Comparison of ENCODE assay signal across 10 cellular contexts in the genomic region with DNA sequence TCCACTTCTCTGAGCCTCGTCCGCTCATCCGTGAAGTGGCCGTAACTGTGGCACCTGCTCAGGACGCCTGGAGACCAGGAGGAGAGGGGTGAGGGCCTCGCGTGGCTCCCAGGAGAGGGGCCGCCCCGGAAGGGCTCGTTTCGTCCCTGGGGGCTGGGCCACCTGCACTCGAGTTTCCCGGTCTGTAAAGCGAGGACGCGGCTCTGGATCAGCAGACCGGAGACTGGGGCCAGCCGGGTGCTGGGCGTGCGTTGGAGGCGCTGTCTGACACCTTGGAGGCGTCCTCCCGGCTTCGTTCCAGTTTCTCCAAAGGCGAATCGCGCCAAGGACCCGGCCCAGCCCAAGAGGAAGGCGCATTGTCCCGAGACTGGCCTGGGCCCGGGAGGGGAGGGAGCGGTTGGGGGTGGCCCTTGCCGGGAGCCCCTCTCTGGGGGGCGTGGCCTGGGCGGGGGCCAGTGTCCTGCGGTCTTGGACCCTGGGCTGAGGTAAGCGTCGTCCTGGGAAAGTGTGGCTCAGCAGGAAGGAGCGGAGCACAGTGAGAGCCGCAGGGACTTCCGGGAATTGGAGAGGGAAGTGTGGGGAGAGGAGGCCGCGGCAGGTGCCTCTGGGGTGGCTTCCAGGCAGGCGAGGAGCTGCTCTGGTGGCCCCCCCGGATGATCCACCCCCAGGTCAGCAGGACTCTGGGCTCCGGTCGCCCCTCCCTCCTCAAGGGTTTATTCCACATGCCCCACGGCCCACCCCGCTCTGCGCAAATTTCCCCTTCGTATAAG.
DNase-seq lines count a peak whose midpoint lies in the region; ATAC-seq and TF ChIP-seq lines count a peak whose summit lies in the region.
"Had no signal": no experiment of that assay in that cellular context is flagged by ENCODE, and none has a peak within 500 bp of the region (broad histone marks: within the 10 kb centered on the region; RNA-seq: fewer than 3 reads in every experiment).

No MANE protein-coding gene starts in this region.

- POLR2A ChIA-PET in PC-9 (lab: Charles Lee; ENCODE audit: unreplicated experiment) = no interaction called here

- no peaks in the 10 kb centered on the region for H3K36me3 ChIP-seq in mucosa of rectum (ENCODE audit: control insufficient read depth in 2 of 2, insufficient read depth in 2 of 2, low read length in 2 of 2)
- no peaks in the 10 kb centered on the region for H3K36me3 ChIP-seq in urinary bladder (ENCODE audit: insufficient read depth)
- H3K36me3 ChIP-seq in PC-9 (ENCODE audit: low read depth) = no peaks in the 10 kb centered on the region
- H3K36me3 ChIP-seq: adrenal gland had no signal

- peaks cover 0 to 2% of the 10 kb centered on the region in 2 donors for H3K9me3 ChIP-seq in mucosa of rectum (ENCODE audit: control insufficient read depth in 2 of 2, low read length in 2 of 2)
- peaks cover 9% of the 10 kb centered on the region for H3K9me3 ChIP-seq in PC-9 (ENCODE audit: insufficient read depth, low read depth)
- H3K9me3 ChIP-seq: adrenal gland had no signal

- H4K20me1 ChIP-seq in PC-9 (ENCODE audit: insufficient read depth) = no peaks in the 10 kb centered on the region

- H3K4me1 ChIP-seq in mucosa of rectum (ENCODE audit: control insufficient read depth in 2 of 2, insufficient read depth in 2 of 2, low read length in 2 of 2) = peaks cover 7 to 8% of the 10 kb centered on the region in 2 donors
- H3K4me1 ChIP-seq in urinary bladder (ENCODE audit: insufficient read depth) = no peaks in the 10 kb centered on the region
- H3K4me1 ChIP-seq in PC-9 (replicated peaks; ENCODE audit: insufficient read depth) = no peaks in the 10 kb centered on the region
- H3K4me1 ChIP-seq: adrenal gland had no signal

- intact Hi-C loops in PC-9 (cut with micrococcal nuclease; ENCODE audit: unreplicated experiment) = no loop called here

- no peaks in the 10 kb centered on the region for H3K9me2 ChIP-seq in PC-9 (ENCODE audit: insufficient read depth)

- 24% methylated on average over 51 of the region's 51 CpGs for WGBS in urinary bladder

- H3K27me3 ChIP-seq in mucosa of rectum (ENCODE audit: control insufficient read depth in 2 of 2, insufficient read depth in 2 of 2, low read length in 2 of 2) = no peaks in the 10 kb centered on the region
- peaks cover 95% of the 10 kb centered on the region for H3K27me3 ChIP-seq in PC-9 (ENCODE audit: insufficient read depth, low read depth)

- H3K79me2 ChIP-seq in PC-9 (ENCODE audit: low read depth) = no peaks in the 10 kb centered on the region

- peak overlapping the region in 1 of 2 donors; percentile 41 for H3K9ac ChIP-seq in mucosa of rectum (ENCODE audit: low read depth in 1 of 2, low read length in 2 of 2)

- ATAC-seq in GM21381 (IDR thresholded peaks at IDR 0.05; ENCODE audit: unreplicated experiment) = no peak

- TF ChIP-seq CTCF in PC-9 (conservative IDR thresholded peaks at IDR 0.05) = no peak

- H3K27ac ChIP-seq in mucosa of rectum (ENCODE audit: low read depth in 2 of 2, low read length in 2 of 2) = peak overlapping the region in 1 of 2 donors; percentile 56
- H3K27ac ChIP-seq in urinary bladder (ENCODE audit: low read depth) = no peak overlapping the region
- no peak overlapping the region for H3K27ac ChIP-seq in PC-9
- H3K27ac ChIP-seq: adrenal gland had no signal

- H3K4me3 ChIP-seq in mucosa of rectum (ENCODE audit: low read length in 2 of 2) (peak overlapping the region; percentile 22 to 50), urinary bladder (ENCODE audit: low read depth, low read length) (peak overlapping the region; percentile 38), PC-9 (no peak overlapping the region)

- CTCF ChIA-PET in PC-9 (lab: Charles Lee) = no interaction called here

- no peaks in the 10 kb centered on the region for H3F3A ChIP-seq in PC-9 (ENCODE audit: insufficient read depth, low read depth)

- no peak overlapping the region for H2AFZ ChIP-seq in PC-9

- H3K4me2 ChIP-seq in PC-9 = no peak overlapping the region

- peak; percentile 3 for DNase-seq in activated naive CD4-positive, alpha-beta T cell treated with Interleukin-2 at 50 U/mL for 16 hours
- no peak for DNase-seq in activated naive CD4-positive, alpha-beta T cell treated with anti-CD3 and anti-CD28 coated beads, Interleukin-2, amount 50 U/mL, for 16 hours
- DNase-seq in ecto neural progenitor cell (ENCODE audit: low spot score) (peak; percentile 71), A172 (ENCODE audit: low spot score) (no peak), PC-9 (no peak)
- DNase-seq: mammary epithelial cell had no signal

- BruUV-seq in PC-9 (replicated peaks; lab: Mats Ljungman, UMichigan) = no TSS peak

Comparison
In these comparisons a context has a peak if more than half of its experiments do, and no peak if none do; other contexts are left out.
1. DNase-seq: peak in activated naive CD4-positive, alpha-beta T cell treated with Interleukin-2 at 50 U/mL for 16 hours (single experiment) and ecto neural progenitor cell (single experiment); none in activated naive CD4-positive, alpha-beta T cell treated with anti-CD3 and anti-CD28 coated beads, Interleukin-2, amount 50 U/mL, for 16 hours (single experiment), A172 (single experiment) and PC-9 (0 of 2).